ENCODE assay signal across 1 cellular context in genomic region chr3:102161362-102162006, GRCh38.
TF ChIP-seq lines count a peak whose summit lies in the region.

No MANE protein-coding gene starts in this region.

TF ChIP-seq in A549, 52 proteins besides CTCF, POLR2A, EP300 and RAD21 (continued from another document):
- TF ChIP-seq NPAS2 (CRISPR knock-in tag; IDR thresholded peaks at IDR 0.05; ENCODE audit: borderline replicate concordance) = no peak
- no peak for TF ChIP-seq CBX8 (IDR thresholded peaks at IDR 0.05)
- TF ChIP-seq CEBPB (IDR thresholded peaks at IDR 0.05) = no peak
- no peak for TF ChIP-seq JUN (IDR thresholded peaks at IDR 0.05)
- TF ChIP-seq CHD2 (IDR thresholded peaks at IDR 0.05; ENCODE audit: low read length, partially characterized antibody) = no peak
- no peak for TF ChIP-seq RARB (CRISPR knock-in tag; IDR thresholded peaks at IDR 0.05)
- TF ChIP-seq, protein P1, sequence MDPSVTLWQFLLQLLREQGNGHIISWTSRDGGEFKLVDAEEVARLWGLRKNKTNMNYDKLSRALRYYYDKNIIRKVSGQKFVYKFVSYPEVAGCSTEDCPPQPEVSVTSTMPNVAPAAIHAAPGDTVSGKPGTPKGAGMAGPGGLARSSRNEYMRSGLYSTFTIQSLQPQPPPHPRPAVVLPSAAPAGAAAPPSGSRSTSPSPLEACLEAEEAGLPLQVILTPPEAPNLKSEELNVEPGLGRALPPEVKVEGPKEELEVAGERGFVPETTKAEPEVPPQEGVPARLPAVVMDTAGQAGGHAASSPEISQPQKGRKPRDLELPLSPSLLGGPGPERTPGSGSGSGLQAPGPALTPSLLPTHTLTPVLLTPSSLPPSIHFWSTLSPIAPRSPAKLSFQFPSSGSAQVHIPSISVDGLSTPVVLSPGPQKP (IDR thresholded peaks at IDR 0.05; ENCODE audit: low read depth, low read length) = no peak
- TF ChIP-seq, protein P2, sequence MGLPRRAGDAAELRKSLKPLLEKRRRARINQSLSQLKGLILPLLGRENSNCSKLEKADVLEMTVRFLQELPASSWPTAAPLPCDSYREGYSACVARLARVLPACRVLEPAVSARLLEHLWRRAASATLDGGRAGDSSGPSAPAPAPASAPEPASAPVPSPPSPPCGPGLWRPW (IDR thresholded peaks at IDR 0.05) = no peak
- TF ChIP-seq CHD4 (IDR thresholded peaks at IDR 0.05; ENCODE audit: borderline replicate concordance) = no peak
- no peak for TF ChIP-seq HEYL (CRISPR knock-in tag; IDR thresholded peaks at IDR 0.05)
- TF ChIP-seq HDAC2 (IDR thresholded peaks at IDR 0.05) = no peak
- TF ChIP-seq ZSCAN20 (CRISPR knock-in tag; IDR thresholded peaks at IDR 0.05) = no peak
- no peak for TF ChIP-seq POLR2AphosphoS2 (conservative IDR thresholded peaks at IDR 0.05; ENCODE audit: low read length)
